Comparison of ENCODE assay signal across 1 cellular context in the genomic region with DNA sequence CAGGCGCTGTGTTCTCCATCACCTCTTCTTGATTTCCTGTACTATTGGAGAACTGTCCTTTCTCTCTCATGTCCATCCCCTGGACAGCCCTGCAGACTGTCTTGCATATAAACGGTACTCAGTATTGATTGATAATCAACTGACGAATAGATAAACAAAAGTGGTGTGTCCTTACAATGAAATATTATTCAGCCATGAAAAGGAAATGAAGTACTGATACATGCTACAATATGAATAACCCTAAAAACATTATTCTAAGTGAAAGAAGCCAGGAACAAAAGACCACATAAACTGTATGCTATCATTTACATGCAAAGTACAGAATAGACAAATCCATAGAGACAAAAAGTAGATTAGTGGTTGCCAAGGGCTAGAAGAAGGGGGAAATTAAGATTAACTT.
TF ChIP-seq lines count a peak whose summit lies in the region.

No MANE protein-coding gene starts in this region.

TF ChIP-seq in GM12891, 5 proteins besides CTCF, POLR2A, EP300 and RAD21 (continued from another document):
- TF ChIP-seq POU2F2 (IDR thresholded peaks at IDR 0.05; ENCODE audit: low read depth, low read length): no peak
- no peak for TF ChIP-seq TAF1 (IDR thresholded peaks at IDR 0.05; ENCODE audit: low read depth, low read length)
